ENCODE assay signal across 1 cellular context in genomic region chr20:31572701-31573554, GRCh38.
TF ChIP-seq lines count a peak whose summit lies in the region.

No MANE protein-coding gene starts in this region.

TF ChIP-seq in K562, 482 proteins besides CTCF, POLR2A, EP300 and RAD21 (continued from another document and continues in another):
- TF ChIP-seq ZNF384 (IDR thresholded peaks at IDR 0.05; ENCODE audit: low read depth, low read length) (no peak), ZNF143 (CRISPR knock-in tag; IDR thresholded peaks at IDR 0.05) (0 out of 2 replicates have a peak, but pooled peaks have one; percentile 14), NCOA1 (IDR thresholded peaks at IDR 0.05; ENCODE audit: low read depth) (no peak; the same call in 1 of the 2 replicates), ZBTB26 (CRISPR knock-in tag; IDR thresholded peaks at IDR 0.05) (peak; percentile 27; the same call in 1 of the 2 replicates), ETS1 (conservative IDR thresholded peaks at IDR 0.05; ENCODE audit: control insufficient read depth, low read depth, low read length) (no peak; the same call in none of the 2 replicates), ZMIZ1 (IDR thresholded peaks at IDR 0.05; ENCODE audit: low read depth in 2 of 2, low read length in 2 of 2) (peak in 1 of 2 experiments; percentile 68; a peak in 1 of 4 replicates), ZNF780A (CRISPR knock-in tag; IDR thresholded peaks at IDR 0.05) (no peak), STAT5A (IDR thresholded peaks at IDR 0.05; ENCODE audit: borderline replicate concordance, low read length) (no peak), SNRNP70 (optimal IDR thresholded peaks at IDR 0.05; ENCODE audit: low read depth, low read length) (no peak), TCF7L2 (IDR thresholded peaks at IDR 0.05; ENCODE audit: low read depth, low read length) (no peak), JUND (IDR thresholded peaks at IDR 0.05; ENCODE audit: borderline replicate concordance, low read depth, low read length) (peak; percentile 98), JUND (tag; IDR thresholded peaks at IDR 0.05; ENCODE audit: borderline replicate concordance, low read depth, low read length) (peak; percentile 94; the same call in 2 of the 3 replicates), ELK3 (CRISPR knock-in tag; IDR thresholded peaks at IDR 0.05) (0 out of 2 replicates have a peak, but pooled peaks have one; percentile 29), HOMEZ (CRISPR knock-in tag; IDR thresholded peaks at IDR 0.05) (no peak), ZNF764 (CRISPR knock-in tag; IDR thresholded peaks at IDR 0.05; ENCODE audit: low read depth) (no peak), SUPT5H (IDR thresholded peaks at IDR 0.05) (peak; percentile 79), HIVEP1 (CRISPR knock-in tag; IDR thresholded peaks at IDR 0.05) (0 out of 2 replicates have a peak, but pooled peaks have one; percentile 70), MEF2D (tag; conservative IDR thresholded peaks at IDR 0.05; ENCODE audit: low read depth) (peak; percentile 86; the same call in 1 of the 2 replicates), ZNF444 (CRISPR knock-in tag; IDR thresholded peaks at IDR 0.05) (0 out of 2 replicates have a peak, but pooled peaks have one; percentile 6), RHOXF2B (CRISPR knock-in tag; conservative IDR thresholded peaks at IDR 0.05) (no peak; the same call in 1 of the 2 replicates), CBX8 (IDR thresholded peaks at IDR 0.05; ENCODE audit: borderline replicate concordance, extremely low read depth, low read depth, low read length, poor library complexity, severe bottlenecking) (no peak), CUX1 (CRISPR knock-in tag; IDR thresholded peaks at IDR 0.05) (no peak), DPF2 (IDR thresholded peaks at IDR 0.05) (peak; percentile 94), ZNF239 (CRISPR knock-in tag; IDR thresholded peaks at IDR 0.05) (peak; percentile 51), NFYB (IDR thresholded peaks at IDR 0.05; ENCODE audit: extremely low read depth, insufficient read length) (no peak), BRF1 (IDR thresholded peaks at IDR 0.05; ENCODE audit: borderline replicate concordance, extremely low read depth, insufficient read length) (no peak), PCBP2 (IDR thresholded peaks at IDR 0.05; ENCODE audit: low read depth, low read length, poor library complexity, severe bottlenecking) (no peak), SMAD3 (CRISPR knock-in tag; conservative IDR thresholded peaks at IDR 0.05) (peak; percentile 86; the same call in 1 of the 2 replicates), ZNF41 (CRISPR knock-in tag; conservative IDR thresholded peaks at IDR 0.05) (0 out of 2 replicates have a peak, but pooled peaks have one; percentile 63), ZBTB8A (IDR thresholded peaks at IDR 0.05; ENCODE audit: partially characterized antibody) (no peak), SAFB2 (IDR thresholded peaks at IDR 0.05; ENCODE audit: borderline replicate concordance, low read depth, low read length, severe bottlenecking) (no peak), ZNF24 (IDR thresholded peaks at IDR 0.05) (no peak), TAF9B (IDR thresholded peaks at IDR 0.05; ENCODE audit: partially characterized antibody) (peak; percentile 73), ZFPM2 (CRISPR knock-in tag; IDR thresholded peaks at IDR 0.05) (no peak; the same call in 1 of the 2 replicates), ETV1 (tag; conservative IDR thresholded peaks at IDR 0.05; ENCODE audit: low read depth) (peak; percentile 80), HMBOX1 (IDR thresholded peaks at IDR 0.05) (no peak), SIRT6 (IDR thresholded peaks at IDR 0.05; ENCODE audit: low read depth, low read length) (no peak), CTBP1 (IDR thresholded peaks at IDR 0.05; ENCODE audit: borderline replicate concordance) (peak; percentile 99), ZNF57 (CRISPR knock-in tag; IDR thresholded peaks at IDR 0.05) (no peak), SMAD2 (IDR thresholded peaks at IDR 0.05; ENCODE audit: low read depth, low read length) (no peak), L3MBTL2 (IDR thresholded peaks at IDR 0.05) (peak; percentile 56), JUN (IDR thresholded peaks at IDR 0.05; ENCODE audit: borderline replicate concordance, low read depth, low read length) (peak; percentile 94), JUN (CRISPR knock-in tag; IDR thresholded peaks at IDR 0.05; ENCODE audit: borderline replicate concordance) (peak; percentile 80; the same call in 1 of the 2 replicates), KLF13 (tag; IDR thresholded peaks at IDR 0.05; ENCODE audit: borderline replicate concordance, low read depth) (no peak), HDGF (IDR thresholded peaks at IDR 0.05) (no peak), RBM17 (IDR thresholded peaks at IDR 0.05; ENCODE audit: borderline replicate concordance, low read depth, low read length) (no peak), ZBED1 (IDR thresholded peaks at IDR 0.05) (no peak), PRPF4 (IDR thresholded peaks at IDR 0.05; ENCODE audit: insufficient read depth, low read depth, low read length, poor library complexity, severe bottlenecking) (no peak), CCAR2 (IDR thresholded peaks at IDR 0.05; ENCODE audit: low read depth, low read length) (no peak), MBD1 (CRISPR knock-in tag; IDR thresholded peaks at IDR 0.05) (no peak)
